In genomic region chr6:35954335-35954734, GRCh38 we compare ENCODE assay signal across 35 cellular contexts.
"Had no signal": no experiment of that assay in that cellular context is flagged by ENCODE, and none has a peak within 500 bp of the region (broad histone marks: within the 10 kb centered on the region; RNA-seq: fewer than 3 reads in every experiment).

No MANE protein-coding gene starts in this region.

- H3K27me3 ChIP-seq: Peyer's patch had no signal

- H3K4me3 Mint-ChIP-seq: activated CD4-positive, alpha-beta memory T cell treated with anti-CD3 and anti-CD28 coated beads, Interleukin-2, amount 10 ng/mL, durations not matched to agents 7 days and 5 days; activated CD8-positive, alpha-beta memory T cell treated with anti-CD3 and anti-CD28 coated beads, Interleukin-2, amount 10 ng/mL, durations not matched to agents 7 days and 5 days; activated naive CD4-positive, alpha-beta T cell treated with anti-CD3 and anti-CD28 coated beads, Interleukin-2, amount 50 U/mL, for 24 hours; activated naive CD8-positive, alpha-beta T cell treated with anti-CD3 and anti-CD28 coated beads, Interleukin-2, amount 10 ng/mL, durations not matched to agents 7 days and 5 days; activated T-cell treated with anti-CD3 and anti-CD28 coated beads, Interleukin-2, amount 50 U/mL, for 72 hours; activated T-helper 17 cell treated with anti-CD3 and anti-CD28 coated beads, Interleukin-2, amount 50 U/mL, for 72 hours; brain had no signal

- H3K36me3 ChIP-seq: Peyer's patch, WERI-Rb-1 had no signal

- H3K4me1 Mint-ChIP-seq: brain had no signal

- H3K27ac ChIP-seq: Peyer's patch, WERI-Rb-1 had no signal

- H3K9me3 Mint-ChIP-seq: activated CD4-positive, alpha-beta memory T cell treated with anti-CD3 and anti-CD28 coated beads, Interleukin-2, amount 10 ng/mL, durations not matched to agents 7 days and 5 days; activated naive CD4-positive, alpha-beta T cell treated with anti-CD3 and anti-CD28 coated beads, Interleukin-2, amount 50 U/mL, for 24 hours; activated naive CD8-positive, alpha-beta T cell treated with anti-CD3 and anti-CD28 coated beads, Interleukin-2, amount 10 ng/mL, durations not matched to agents 7 days and 5 days; activated T-cell treated with anti-CD3 and anti-CD28 coated beads, Interleukin-2, amount 50 U/mL, for 72 hours; activated T-helper 17 cell treated with anti-CD3 and anti-CD28 coated beads, Interleukin-2, amount 50 U/mL, for 72 hours; brain had no signal

- H3K9me3 ChIP-seq: Peyer's patch had no signal

- ATAC-seq: activated CD8-positive, alpha-beta memory T cell treated with anti-CD3 and anti-CD28 coated beads, Interleukin-2, amount 10 ng/mL, durations not matched to agents 7 days and 5 days; activated T-cell treated with anti-CD3 and anti-CD28 coated beads, Interleukin-2, amount 50 U/mL, for 72 hours; activated T-helper 17 cell treated with anti-CD3 and anti-CD28 coated beads, Interleukin-2, amount 50 U/mL, for 72 hours; Right ventricle myocardium inferior had no signal

- H3K36me3 Mint-ChIP-seq: activated CD8-positive, alpha-beta memory T cell treated with anti-CD3 and anti-CD28 coated beads, Interleukin-2, amount 10 ng/mL, durations not matched to agents 7 days and 5 days; activated naive CD4-positive, alpha-beta T cell treated with anti-CD3 and anti-CD28 coated beads, Interleukin-2, amount 50 U/mL, for 24 hours; activated naive CD8-positive, alpha-beta T cell treated with anti-CD3 and anti-CD28 coated beads, Interleukin-2, amount 10 ng/mL, durations not matched to agents 7 days and 5 days; brain had no signal

- DNase-seq: activated CD4-positive, alpha-beta memory T cell treated with anti-CD3 and anti-CD28 coated beads, Interleukin-2, amount 10 ng/mL, durations not matched to agents 7 days and 5 days; activated CD4-positive, alpha-beta T cell treated with anti-CD3 and anti-CD28 coated beads for 1 hour; activated CD4-positive, alpha-beta T cell treated with anti-CD3 and anti-CD28 coated beads for 48 hours; activated CD4-positive, CD25-positive, alpha-beta regulatory T cell; activated CD8-positive, alpha-beta memory T cell treated with anti-CD3 and anti-CD28 coated beads for 24 hours; activated CD8-positive, alpha-beta memory T cell treated with anti-CD3 and anti-CD28 coated beads, Interleukin-2, amount 10 ng/mL, durations not matched to agents 7 days and 5 days; activated effector memory CD4-positive, alpha-beta T cell treated with anti-CD3 and anti-CD28 coated beads, Interleukin-2, amount 50 U/mL, for 16 hours; activated naive CD4-positive, alpha-beta T cell; activated naive CD8-positive, alpha-beta T cell treated with anti-CD3 and anti-CD28 coated beads, Interleukin-2, amount 10 ng/mL, durations not matched to agents 7 days and 5 days; activated T-cell treated with anti-CD3 and anti-CD28 coated beads, Interleukin-2, amount 50 U/mL, for 1 hour; activated T-cell treated with anti-CD3 and anti-CD28 coated beads, Interleukin-2, amount 50 U/mL, for 72 hours; anterior cingulate cortex; central memory CD4-positive, alpha-beta T cell; Karpas-422; MM.1S; MV-4-11; NCI-H1092; NCI-H1436 treated with DMSO at 0.1 percent for 48 hours; NCI-H1694 treated with DMSO at 0.1 percent for 48 hours; NCI-H2029; NCI-H510A; NCI-H526; NCI-H748 treated with DMSO at 0.1 percent for 48 hours; NK-92 treated with Interleukin-12 subunit alpha and Interleukin-12 subunit beta, amount 100 ng/mL, for 24 hours; Peyer's patch; RPMI8226; SW 1271; T-helper 1 cell; T-helper 2 cell; T-helper 9 cell; WERI-Rb-1 had no signal

- H3K27ac Mint-ChIP-seq: activated CD4-positive, alpha-beta memory T cell treated with anti-CD3 and anti-CD28 coated beads, Interleukin-2, amount 10 ng/mL, durations not matched to agents 7 days and 5 days; activated CD8-positive, alpha-beta memory T cell treated with anti-CD3 and anti-CD28 coated beads, Interleukin-2, amount 10 ng/mL, durations not matched to agents 7 days and 5 days; activated naive CD4-positive, alpha-beta T cell treated with anti-CD3 and anti-CD28 coated beads, Interleukin-2, amount 50 U/mL, for 24 hours; activated naive CD8-positive, alpha-beta T cell treated with anti-CD3 and anti-CD28 coated beads, Interleukin-2, amount 10 ng/mL, durations not matched to agents 7 days and 5 days; activated T-cell treated with anti-CD3 and anti-CD28 coated beads, Interleukin-2, amount 50 U/mL, for 72 hours; activated T-helper 17 cell treated with anti-CD3 and anti-CD28 coated beads, Interleukin-2, amount 50 U/mL, for 72 hours; brain had no signal

- H3K4me3 ChIP-seq: Peyer's patch had no signal
